Comparison of ENCODE assay signal across 13 cellular contexts in genomic region chr1:226425431-226426031, GRCh38. TPM values are rescaled to one million over a fixed set of nuclear protein-coding genes. Genes with fewer than 3 reads are reported as not detected.
A peak's percentile ranks its signal among the peaks of the same experiment; 100 is the strongest.
DNase-seq lines count a peak whose midpoint lies in the region; TF ChIP-seq lines count a peak whose summit lies in the region.
"Had no signal": no experiment of that assay in that cellular context is flagged by ENCODE, and none has a peak within 500 bp of the region (broad histone marks: within the 10 kb centered on the region; RNA-seq: fewer than 3 reads in every experiment).

No MANE protein-coding gene starts in this region.

- H3K9me3 ChIP-seq in OCI-LY7 (ENCODE audit: low read length) = no peaks in the 10 kb centered on the region
- H3K9me3 ChIP-seq: spleen had no signal

- intact Hi-C loops in OCI-LY7 (cut with micrococcal nuclease; ENCODE audit: unreplicated experiment) = no loop called here

- TF ChIP-seq POLR2A in GM15510 (IDR thresholded peaks at IDR 0.05; ENCODE audit: borderline replicate concordance, extremely low read depth, insufficient read length) = peak; percentile 17

- peak overlapping the region; percentile 73; the same call in 1 of the 2 replicates for H2AFZ ChIP-seq in OCI-LY7 (ENCODE audit: low read length)
- H2AFZ ChIP-seq: hepatocyte had no signal

- no peak for TF ChIP-seq CTCF in OCI-LY7 (conservative IDR thresholded peaks at IDR 0.05; ENCODE audit: low read length)
- no peak for TF ChIP-seq CTCF in glutamatergic neuron (IDR thresholded peaks at IDR 0.05; ENCODE audit: partially characterized antibody, unreplicated experiment)

- DNase-seq in OCI-LY7 (ENCODE audit: low spot score) (peak; percentile 40), glutamatergic neuron (no peak), DMS 273 (lab: John Stamatoyannopoulos, UW; ENCODE audit: unreplicated experiment) (no peak), NCI-H345 treated with DMSO at 0.1 percent for 48 hours (lab: John Stamatoyannopoulos, UW; ENCODE audit: unreplicated experiment) (no peak), Ammon's horn (ENCODE audit: low spot score) (no peak)
- peak; percentile 31 for DNase-seq in activated naive CD4-positive, alpha-beta T cell treated with Interleukin-2 at 50 U/mL for 16 hours
- peak; percentile 39 for DNase-seq in stimulated activated CD4-positive, alpha-beta T cell treated with anti-CD3 and anti-CD28 coated beads, Interleukin-4, amount 100 ng/mL, for 24 hours
- DNase-seq: dorsolateral prefrontal cortex, NCI-H2081 treated with DMSO at 0.1 percent for 48 hours, spleen had no signal

- POLR2A ChIA-PET in OCI-LY7 (lab: Charles Lee) = interaction anchor here (0.5 to 8.3 kb wide), 15 partner anchors 10 to 318 kb away, joined by 3 to 106 read pairs (median 4); partner anchors contain the start of gene PARP1

- no peak overlapping the region for H3K4me3 Mint-ChIP-seq in glutamatergic neuron (ENCODE audit: unreplicated experiment)
- H3K4me3 Mint-ChIP-seq: activated naive CD8-positive, alpha-beta T cell had no signal

- peak overlapping the region; percentile 74 for H3K4me2 ChIP-seq in OCI-LY7 (ENCODE audit: low read length)
- H3K4me2 ChIP-seq: hepatocyte had no signal

- TSS peak; percentile 100 for BruUV-seq in OCI-LY7 (replicated peaks; lab: Mats Ljungman, UMichigan)

- peaks cover 4% of the 10 kb centered on the region for H3K9me3 Mint-ChIP-seq in glutamatergic neuron (ENCODE audit: unreplicated experiment)

- H3K4me3 ChIP-seq in OCI-LY7 (ENCODE audit: low read depth, low read length, poor library complexity, severe bottlenecking) = peak overlapping the region; percentile 51
- H3K4me3 ChIP-seq: dorsolateral prefrontal cortex, hepatocyte had no signal

- peak overlapping the region; percentile 66 for H3K27ac ChIP-seq in OCI-LY7 (ENCODE audit: low read depth, low read length, poor library complexity, severe bottlenecking)
- H3K27ac ChIP-seq: hepatocyte had no signal

- no peaks in the 10 kb centered on the region for H3K36me3 ChIP-seq in OCI-LY7 (ENCODE audit: insufficient read depth, low read length)
- H3K36me3 ChIP-seq: spleen had no signal

- H3K27me3 Mint-ChIP-seq in glutamatergic neuron (ENCODE audit: unreplicated experiment) = peaks cover 2% of the 10 kb centered on the region
- H3K27me3 Mint-ChIP-seq: activated naive CD8-positive, alpha-beta T cell had no signal

- H3K4me1 ChIP-seq in OCI-LY7 (ENCODE audit: insufficient read depth, low read length, poor library complexity, severe bottlenecking) = peaks cover 65% of the 10 kb centered on the region

- H3K27ac Mint-ChIP-seq in glutamatergic neuron (ENCODE audit: unreplicated experiment) = no peak overlapping the region
- H3K27ac Mint-ChIP-seq: activated naive CD8-positive, alpha-beta T cell had no signal

- no peaks in the 10 kb centered on the region for H3K9me2 ChIP-seq in OCI-LY7 (ENCODE audit: insufficient read depth, low read length)

- H3K4me1 Mint-ChIP-seq in glutamatergic neuron (ENCODE audit: low read depth, unreplicated experiment) = peaks cover 21% of the 10 kb centered on the region

- peaks cover 6% of the 10 kb centered on the region for H3K36me3 Mint-ChIP-seq in glutamatergic neuron (ENCODE audit: unreplicated experiment)

- H3K79me2 ChIP-seq in OCI-LY7 (ENCODE audit: insufficient read depth, low read depth, low read length) = no peaks in the 10 kb centered on the region
- H3K79me2 ChIP-seq: hepatocyte had no signal

- no peaks in the 10 kb centered on the region for H4K20me1 ChIP-seq in OCI-LY7 (ENCODE audit: insufficient read depth, low read length)

- CTCF ChIA-PET in OCI-LY7 (lab: Charles Lee; ENCODE audit: unreplicated experiment) = interaction anchor here (0.6 to 2.1 kb wide), 10 partner anchors 10 to 184 kb away, joined by 3 to 16 read pairs (median 4); partner anchors contain the start of gene STUM

RNA-seq across cellular contexts. Expression of gene PARP1, which starts 17.6 kb away (rescaled TPM):
- total RNA-seq in OCI-LY7 (2014; rRNA removed; shearing (Covaris generic)) = 532 and 610 TPM in 2 replicates
- 558 and 594 TPM in 2 replicates for total RNA-seq in OCI-LY7 (2022)
- 168 TPM for total RNA-seq in glutamatergic neuron (ENCODE audit: unreplicated experiment)

Comparison
In these comparisons a context has a peak if more than half of its experiments do, and no peak if none do; other contexts are left out.
1. DNase-seq: peak in OCI-LY7 (single experiment), activated naive CD4-positive, alpha-beta T cell treated with Interleukin-2 at 50 U/mL for 16 hours (single experiment) and stimulated activated CD4-positive, alpha-beta T cell treated with anti-CD3 and anti-CD28 coated beads, Interleukin-4, amount 100 ng/mL, for 24 hours (single experiment); none in glutamatergic neuron (single experiment), DMS 273 (single experiment), NCI-H345 treated with DMSO at 0.1 percent for 48 hours (single experiment) and Ammon's horn (single experiment).